ENCODE assay signal across 24 cellular contexts in genomic region chr14:21704340-21704737, GRCh38. TPM values are rescaled to one million over a fixed set of nuclear protein-coding genes. Genes with fewer than 3 reads are reported as not detected.
DNase-seq lines count a peak whose midpoint lies in the region; ATAC-seq lines count a peak whose summit lies in the region.
"Had no signal": no experiment of that assay in that cellular context is flagged by ENCODE, and none has a peak within 500 bp of the region (broad histone marks: within the 10 kb centered on the region; RNA-seq: fewer than 3 reads in every experiment).

No MANE protein-coding gene starts in this region.

- H3K27ac ChIP-seq in Karpas-422 (ENCODE audit: low read length) = peak overlapping the region; percentile 87
- H3K27ac ChIP-seq: stomach had no signal

- H4K20me1 ChIP-seq in Karpas-422 (ENCODE audit: insufficient read depth, low read depth, low read length) = peaks cover 9% of the 10 kb centered on the region; the same call in 1 of the 2 replicates

- no peaks in the 10 kb centered on the region for H3K79me2 ChIP-seq in Karpas-422 (ENCODE audit: low read length)

- H3K9me2 ChIP-seq in Karpas-422 (replicated peaks; ENCODE audit: insufficient read depth, low read length) = no peaks in the 10 kb centered on the region

- DNase-seq in activated naive CD4-positive, alpha-beta T cell treated with Interleukin-2 at 50 U/mL for 16 hours = no peak
- DNase-seq in Karpas-422 (peak; percentile 85), SKM-1 treated with dmso at 0.1 percent for 144 hours (lab: John Stamatoyannopoulos, UW; ENCODE audit: unreplicated experiment) (no peak), mucosa of gallbladder (ENCODE audit: low spot score) (no peak), hippocampal formation (lab: John Stamatoyannopoulos, UW) (no peak)
- no peak for DNase-seq in effector memory CD8-positive, alpha-beta T cell
- DNase-seq in stimulated activated naive B cell treated with anti-CD40 and anti-IgM and Interleukin-4, amounts not matched to agents 10 μg/mL and 1 μg/mL and 100 μg/mL, for 72 hours = no peak
- DNase-seq: activated CD4-positive, alpha-beta T cell treated with anti-CD3 and anti-CD28 coated beads, Interleukin-2, amount 50 U/mL, for 4 hours; anterior cingulate cortex; caudate nucleus; foreskin melanocyte; H9; IMR-90; MG63; NCI-H146; NCI-H526 treated with DMSO at 0.1 percent for 48 hours; stimulated activated CD4-positive, alpha-beta T cell treated with anti-CD3 and anti-CD28 coated beads, Interleukin-2, amount 100 ng/mL, for 24 hours; stomach had no signal

- no peak overlapping the region for H3K4me3 Mint-ChIP-seq in activated naive CD4-positive, alpha-beta T cell treated with anti-CD3 and anti-CD28 coated beads, Interleukin-2, amount 50 U/mL, for 24 hours
- no peak overlapping the region for H3K4me3 Mint-ChIP-seq in effector memory CD8-positive, alpha-beta T cell
- no peak overlapping the region for H3K4me3 Mint-ChIP-seq in stimulated activated naive B cell treated with anti-CD40 and anti-IgM and Interleukin-4, amounts not matched to agents 10 μg/mL and 1 μg/mL and 100 μg/mL, for 72 hours
- H3K4me3 Mint-ChIP-seq: H9, neural crest cell, type B pancreatic cell had no signal

- no peak overlapping the region for H3K9ac ChIP-seq in Karpas-422 (ENCODE audit: low read length)

- H3K9me3 Mint-ChIP-seq in activated naive CD4-positive, alpha-beta T cell treated with anti-CD3 and anti-CD28 coated beads, Interleukin-2, amount 50 U/mL, for 24 hours = no peaks in the 10 kb centered on the region
- H3K9me3 Mint-ChIP-seq in effector memory CD8-positive, alpha-beta T cell = no peaks in the 10 kb centered on the region
- peaks cover 18 to 20% of the 10 kb centered on the region in 2 donors for H3K9me3 Mint-ChIP-seq in stimulated activated naive B cell treated with anti-CD40 and anti-IgM and Interleukin-4, amounts not matched to agents 10 μg/mL and 1 μg/mL and 100 μg/mL, for 72 hours
- H3K9me3 Mint-ChIP-seq: type B pancreatic cell had no signal

- no peaks in the 10 kb centered on the region for H3K36me3 Mint-ChIP-seq in activated naive CD4-positive, alpha-beta T cell treated with anti-CD3 and anti-CD28 coated beads, Interleukin-2, amount 50 U/mL, for 24 hours
- no peaks in the 10 kb centered on the region for H3K36me3 Mint-ChIP-seq in effector memory CD8-positive, alpha-beta T cell (ENCODE audit: insufficient read depth)
- H3K36me3 Mint-ChIP-seq in stimulated activated naive B cell treated with anti-CD40 and anti-IgM and Interleukin-4, amounts not matched to agents 10 μg/mL and 1 μg/mL and 100 μg/mL, for 72 hours = peaks cover 0 to 3% of the 10 kb centered on the region in 2 donors
- H3K36me3 Mint-ChIP-seq: type B pancreatic cell had no signal

- H3K9me3 ChIP-seq in Karpas-422 (ENCODE audit: low read length) = peaks cover 14% of the 10 kb centered on the region
- H3K9me3 ChIP-seq: MG63 had no signal

- peaks cover 18% of the 10 kb centered on the region; the same call in 1 of the 2 replicates for H3K27me3 ChIP-seq in Karpas-422 (ENCODE audit: low read length)
- H3K27me3 ChIP-seq: MG63, stomach had no signal

- ATAC-seq in effector memory CD8-positive, alpha-beta T cell (replicated peaks) = peak; percentile 58
- peak; percentile 36 to 45 for ATAC-seq in stimulated activated naive B cell treated with anti-CD40 and anti-IgM and Interleukin-4, amounts not matched to agents 10 μg/mL and 1 μg/mL and 100 μg/mL, for 72 hours (replicated peaks)
- ATAC-seq: Right ventricle myocardium inferior had no signal

- peaks cover 54% of the 10 kb centered on the region for H3K4me1 ChIP-seq in Karpas-422 (ENCODE audit: low read length)
- H3K4me1 ChIP-seq: stomach had no signal

- peaks cover 21% of the 10 kb centered on the region for H3K4me1 Mint-ChIP-seq in activated naive CD4-positive, alpha-beta T cell treated with anti-CD3 and anti-CD28 coated beads, Interleukin-2, amount 50 U/mL, for 24 hours
- peaks cover 7 to 13% of the 10 kb centered on the region in 2 donors for H3K4me1 Mint-ChIP-seq in effector memory CD8-positive, alpha-beta T cell (ENCODE audit: low read depth in 2 of 2)
- peaks cover 4 to 11% of the 10 kb centered on the region in 2 donors for H3K4me1 Mint-ChIP-seq in stimulated activated naive B cell treated with anti-CD40 and anti-IgM and Interleukin-4, amounts not matched to agents 10 μg/mL and 1 μg/mL and 100 μg/mL, for 72 hours
- H3K4me1 Mint-ChIP-seq: neural crest cell had no signal

- no peaks in the 10 kb centered on the region; the same call in 1 of the 2 replicates for H3K36me3 ChIP-seq in Karpas-422 (ENCODE audit: insufficient read depth, low read length)
- H3K36me3 ChIP-seq: MG63, stomach had no signal

- no peak overlapping the region for H2AFZ ChIP-seq in Karpas-422 (ENCODE audit: low read length)

- H3K4me2 ChIP-seq in Karpas-422 (ENCODE audit: low read depth, low read length, poor library complexity, severe bottlenecking) = peak overlapping the region; percentile 76

- peak overlapping the region; percentile 19 for H3K27ac Mint-ChIP-seq in activated naive CD4-positive, alpha-beta T cell treated with anti-CD3 and anti-CD28 coated beads, Interleukin-2, amount 50 U/mL, for 24 hours
- H3K27ac Mint-ChIP-seq in effector memory CD8-positive, alpha-beta T cell = peak overlapping the region; percentile 14 to 35
- H3K27ac Mint-ChIP-seq in stimulated activated naive B cell treated with anti-CD40 and anti-IgM and Interleukin-4, amounts not matched to agents 10 μg/mL and 1 μg/mL and 100 μg/mL, for 72 hours = no peak overlapping the region
- H3K27ac Mint-ChIP-seq: H9, type B pancreatic cell had no signal

- H3K4me3 ChIP-seq in Karpas-422 (ENCODE audit: low read length) = peak overlapping the region; percentile 49
- H3K4me3 ChIP-seq: MG63, stomach had no signal

- H3K27me3 Mint-ChIP-seq in activated naive CD4-positive, alpha-beta T cell treated with anti-CD3 and anti-CD28 coated beads, Interleukin-2, amount 50 U/mL, for 24 hours = peaks cover under 1% of the 10 kb centered on the region
- peaks cover 27 to 37% of the 10 kb centered on the region in 2 donors for H3K27me3 Mint-ChIP-seq in effector memory CD8-positive, alpha-beta T cell
- H3K27me3 Mint-ChIP-seq in stimulated activated naive B cell treated with anti-CD40 and anti-IgM and Interleukin-4, amounts not matched to agents 10 μg/mL and 1 μg/mL and 100 μg/mL, for 72 hours = peaks cover 29 to 53% of the 10 kb centered on the region in 2 donors

RNA-seq across cellular contexts. Expression of gene OR4E1, which starts 30.7 kb away (rescaled TPM):
- not detected in 2 replicates for total RNA-seq in Karpas-422 (2014; rRNA removed; shearing (Covaris generic); ENCODE audit: low replicate concordance)
- not detected for total RNA-seq in mucosa of gallbladder
- total RNA-seq: H9, IMR-90, mesenteric fat pad, neural crest cell, posterior vena cava, Right ventricle myocardium inferior, stomach had no signal

RNA-seq across cellular contexts. Expression of gene OR4E2, which starts 50.7 kb away (rescaled TPM):
- total RNA-seq in Karpas-422 (2014; rRNA removed; shearing (Covaris generic); ENCODE audit: low replicate concordance) = not detected in 2 replicates
- total RNA-seq in mucosa of gallbladder = not detected
- total RNA-seq: H9, IMR-90, mesenteric fat pad, neural crest cell, posterior vena cava, Right ventricle myocardium inferior, stomach had no signal
